9 cellular contexts compared by ENCODE assay signal in the genomic region with DNA sequence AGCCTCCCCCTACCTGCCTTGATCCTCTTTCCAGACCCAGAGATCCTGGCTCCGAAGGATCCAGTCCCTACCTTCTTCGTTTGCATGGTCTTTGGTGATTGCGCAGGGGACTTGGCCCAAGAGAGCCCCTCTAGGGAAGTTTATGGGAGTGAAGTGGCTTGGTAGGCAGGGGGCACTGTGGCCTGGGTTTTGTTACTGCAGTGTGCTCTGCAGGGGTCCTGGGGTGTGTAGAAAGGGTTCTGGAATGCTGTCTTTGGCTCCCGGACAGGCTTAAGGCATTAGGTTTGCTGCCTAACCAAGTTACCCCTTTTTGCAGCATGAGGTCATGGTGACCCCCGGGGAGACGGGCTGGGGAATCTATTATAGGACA. TPM values are rescaled to one million over a fixed set of nuclear protein-coding genes. Genes with fewer than 3 reads are reported as not detected.
A peak's percentile ranks its signal among the peaks of the same experiment; 100 is the strongest.
DNase-seq lines count a peak whose midpoint lies in the region; ATAC-seq and TF ChIP-seq lines count a peak whose summit lies in the region.
"Had no signal": no experiment of that assay in that cellular context is flagged by ENCODE, and none has a peak within 500 bp of the region (broad histone marks: within the 10 kb centered on the region; RNA-seq: fewer than 3 reads in every experiment).

No MANE protein-coding gene starts in this region.

- no peak for ATAC-seq in activated CD8-positive, alpha-beta T cell treated with anti-CD3 and anti-CD28 coated beads for 36 hours
- ATAC-seq in HG03520 (IDR thresholded peaks at IDR 0.05; ENCODE audit: unreplicated experiment) = no peak
- ATAC-seq in GM18519 (IDR thresholded peaks at IDR 0.05; ENCODE audit: low FRiP score, unreplicated experiment) = no peak

- H3K4me1 Mint-ChIP-seq in T-helper 2 cell treated with Interferon-gamma antibody and Interleukin-4, amounts not matched to agents 5 μg/mL and 100 μg/mL, for 36 hours (ENCODE audit: low read depth) = peaks cover 45% of the 10 kb centered on the region
- peaks cover 57% of the 10 kb centered on the region for H3K4me1 Mint-ChIP-seq in activated CD8-positive, alpha-beta T cell treated with anti-CD3 and anti-CD28 coated beads for 36 hours (ENCODE audit: low read depth)

- H3K27ac Mint-ChIP-seq in T-helper 2 cell treated with Interferon-gamma antibody and Interleukin-4, amounts not matched to agents 5 μg/mL and 100 μg/mL, for 36 hours = no peak overlapping the region
- peak overlapping the region; percentile 89 for H3K27ac Mint-ChIP-seq in activated CD8-positive, alpha-beta T cell treated with anti-CD3 and anti-CD28 coated beads for 36 hours

- H3K36me3 Mint-ChIP-seq in T-helper 2 cell treated with Interferon-gamma antibody and Interleukin-4, amounts not matched to agents 5 μg/mL and 100 μg/mL, for 36 hours (ENCODE audit: low read depth) = peaks cover 41% of the 10 kb centered on the region
- H3K36me3 Mint-ChIP-seq in activated CD8-positive, alpha-beta T cell treated with anti-CD3 and anti-CD28 coated beads for 36 hours (ENCODE audit: low read depth) = peaks cover 24% of the 10 kb centered on the region

- peak; percentile 11 for TF ChIP-seq CTCF in activated CD8-positive, alpha-beta T cell treated with anti-CD3 and anti-CD28 coated beads for 36 hours (IDR thresholded peaks at IDR 0.05)

- H3K4me3 Mint-ChIP-seq in T-helper 2 cell treated with Interferon-gamma antibody and Interleukin-4, amounts not matched to agents 5 μg/mL and 100 μg/mL, for 36 hours = peak overlapping the region; percentile 68
- H3K4me3 Mint-ChIP-seq in activated CD8-positive, alpha-beta T cell treated with anti-CD3 and anti-CD28 coated beads for 36 hours = peak overlapping the region; percentile 75

- CTCF ChIA-PET in activated CD8-positive, alpha-beta T cell treated with anti-CD3 and anti-CD28 coated beads for 36 hours (lab: Charles Lee) = interaction anchor here (0.6 to 7.7 kb wide), 11 partner anchors 10 to 231 kb away, joined by 3 to 214 read pairs (median 3); no protein-coding TSS in a partner anchor

- H3K27ac ChIP-seq in substantia nigra (ENCODE audit: low read depth, low read length, poor library complexity, severe bottlenecking) = peak overlapping the region; percentile 35

- POLR2A ChIA-PET in activated CD8-positive, alpha-beta T cell treated with anti-CD3 and anti-CD28 coated beads for 36 hours (lab: Charles Lee) = interaction anchor here (0.6 to 4.0 kb wide), 9 partner anchors 14 to 1006 kb away, joined by 3 to 27 read pairs (median 3); partner anchors contain the start of gene ADAM15

- intact Hi-C loops in activated CD8-positive, alpha-beta T cell treated with anti-CD3 and anti-CD28 coated beads for 36 hours (cut with micrococcal nuclease) = loop anchor here (5.0 kb wide), 1 partner anchor 147 kb away; no protein-coding TSS in a partner anchor

- peak overlapping the region; percentile 43; the same call in 1 of the 2 replicates for H3K4me3 ChIP-seq in iPS-18c (ENCODE audit: insufficient read depth, low read depth, low read length)

- no peaks in the 10 kb centered on the region for H3K9me3 ChIP-seq in iPS-18c (ENCODE audit: control insufficient read depth, insufficient read depth, low read length)

- no peak for DNase-seq in T-helper 2 cell treated with Interferon-gamma antibody and Interleukin-4, amounts not matched to agents 5 μg/mL and 100 μg/mL, for 36 hours (ENCODE audit: low spot score)
- DNase-seq in T-helper 2 cell (no peak), substantia nigra (lab: John Stamatoyannopoulos, UW) (peak in 2 of 49 donors; percentile 23 to 62), kidney glomerular epithelial cell (lab: John Stamatoyannopoulos, UW) (no peak)
- DNase-seq in activated CD8-positive, alpha-beta T cell treated with anti-CD3 and anti-CD28 coated beads for 36 hours = no peak

- no peaks in the 10 kb centered on the region for H3K9me3 Mint-ChIP-seq in T-helper 2 cell treated with Interferon-gamma antibody and Interleukin-4, amounts not matched to agents 5 μg/mL and 100 μg/mL, for 36 hours
- no peaks in the 10 kb centered on the region for H3K9me3 Mint-ChIP-seq in activated CD8-positive, alpha-beta T cell treated with anti-CD3 and anti-CD28 coated beads for 36 hours

- H3K27me3 Mint-ChIP-seq in T-helper 2 cell treated with Interferon-gamma antibody and Interleukin-4, amounts not matched to agents 5 μg/mL and 100 μg/mL, for 36 hours (ENCODE audit: low read depth) = peaks cover under 1% of the 10 kb centered on the region
- H3K27me3 Mint-ChIP-seq in activated CD8-positive, alpha-beta T cell treated with anti-CD3 and anti-CD28 coated beads for 36 hours = no peaks in the 10 kb centered on the region

RNA-seq across cellular contexts. Expression of gene ATP8B2, which starts 3.8 kb away (rescaled TPM):
- total RNA-seq in activated CD8-positive, alpha-beta T cell treated with anti-CD3 and anti-CD28 coated beads for 36 hours = 10 to 100 TPM; 52.2 to 54.7 TPM

RNA-seq across cellular contexts. Expression of gene AQP10, which starts 8.2 kb away (rescaled TPM):
- total RNA-seq in activated CD8-positive, alpha-beta T cell treated with anti-CD3 and anti-CD28 coated beads for 36 hours = under 1 TPM in 1 of 2 experiments, not detected in 1; 0.14 TPM
- total RNA-seq: subcutaneous adipose tissue had no signal

RNA-seq across cellular contexts. Expression of gene HAX1, which starts 56.7 kb away (rescaled TPM):
- 100 to 1,000 TPM; 163 to 170 TPM for total RNA-seq in activated CD8-positive, alpha-beta T cell treated with anti-CD3 and anti-CD28 coated beads for 36 hours
